Comparison of ENCODE assay signal across 19 cellular contexts in genomic region chr5:68950111-68950510, GRCh38.
DNase-seq lines count a peak whose midpoint lies in the region; ATAC-seq, FAIRE-seq and TF ChIP-seq lines count a peak whose summit lies in the region.
"Had no signal": no experiment of that assay in that cellular context is flagged by ENCODE, and none has a peak within 500 bp of the region (broad histone marks: within the 10 kb centered on the region; RNA-seq: fewer than 3 reads in every experiment).

No MANE protein-coding gene starts in this region.

- DNase-seq in NCI-H1105 (lab: John Stamatoyannopoulos, UW): peak; percentile 55
- peak; percentile 44 to 90 (median 77) for DNase-seq in adrenal gland
- DNase-seq in iPS-NIHi7 (ENCODE audit: extremely low spot score): peak; percentile 52
- DNase-seq in retina: peak; percentile 57
- DNase-seq in H54 (ENCODE audit: insufficient read length, low spot score): no peak
- DNase-seq: activated CD4-positive, alpha-beta memory T cell treated with anti-CD3 and anti-CD28 coated beads for 36 hours; activated naive CD8-positive, alpha-beta T cell treated with anti-CD3 and anti-CD28 coated beads, Interleukin-2, amount 50 U/mL, for 24 hours; activated T-cell treated with anti-CD3 and anti-CD28 coated beads, Interleukin-2, amount 50 U/mL, for 72 hours; DMS53; GOT3; naive B cell; NCI-H226; SJCRH30; stimulated activated CD4-positive, alpha-beta T cell treated with anti-CD3 and anti-CD28 coated beads, Interleukin-4, amount 100 ng/mL, for 1 hour; upper lobe of left lung had no signal

- 29 to 40% (median 31%) methylated on average over 6 of the region's 6 CpGs for WGBS in adrenal gland, 4 donors

- H3K27me3 ChIP-seq in adrenal gland: no peaks in the 10 kb centered on the region
- H3K27me3 ChIP-seq: BLaER1, SJCRH30, upper lobe of left lung had no signal

- no peak for TF ChIP-seq CTCF in adrenal gland (IDR thresholded peaks at IDR 0.05)

- H3K9me3 ChIP-seq in adrenal gland (replicated peaks in 1 of 3): no peaks in the 10 kb centered on the region
- H3K9me3 ChIP-seq: BLaER1, SJCRH30, upper lobe of left lung had no signal

- TF ChIP-seq POLR2A in adrenal gland (IDR thresholded peaks at IDR 0.05) (no peak), H54 (IDR thresholded peaks at IDR 0.05; ENCODE audit: low read depth, low read length) (no peak)

- no peaks in the 10 kb centered on the region for H3K36me3 ChIP-seq in adrenal gland (replicated peaks in 1 of 2)
- H3K36me3 ChIP-seq: BLaER1, SJCRH30, upper lobe of left lung had no signal

- ATAC-seq in GM19324 (IDR thresholded peaks at IDR 0.05; ENCODE audit: low FRiP score, unreplicated experiment) (no peak), GM21529 (IDR thresholded peaks at IDR 0.05; ENCODE audit: unreplicated experiment) (no peak)
- ATAC-seq: activated naive CD8-positive, alpha-beta T cell treated with anti-CD3 and anti-CD28 coated beads, Interleukin-2, amount 50 U/mL, for 24 hours; activated T-cell treated with anti-CD3 and anti-CD28 coated beads, Interleukin-2, amount 50 U/mL, for 72 hours; sciatic nerve had no signal

- no peak overlapping the region for H3K4me3 ChIP-seq in adrenal gland
- H3K4me3 ChIP-seq: BLaER1, SJCRH30, upper lobe of left lung had no signal

- intact Hi-C loops in adrenal gland (cut with DNase I): no loop called here

- peaks cover 35% of the 10 kb centered on the region in 2 donors for H3K4me1 ChIP-seq in adrenal gland (replicated peaks in 1 of 2)
- H3K4me1 ChIP-seq: SJCRH30 had no signal

- no peak for FAIRE-seq in H54 (lab: Jason Lieb, UNC)

- H3K27ac ChIP-seq in adrenal gland: peak overlapping the region in 1 of 5 donors; percentile 15
- H3K27ac ChIP-seq: BLaER1, SJCRH30, upper lobe of left lung had no signal
